8 cellular contexts compared by ENCODE assay signal in genomic region chr7:4681922-4682620, GRCh38. TPM values are rescaled to one million over a fixed set of nuclear protein-coding genes. Genes with fewer than 3 reads are reported as not detected.
A peak's percentile ranks its signal among the peaks of the same experiment; 100 is the strongest.
DNase-seq lines count a peak whose midpoint lies in the region; ATAC-seq, FAIRE-seq and TF ChIP-seq lines count a peak whose summit lies in the region.

Gene FOXK1 (plus strand): TSS chr7:4682295. CDS start chr7:4682309, 14 bp downstream.

- H3K9me3 Mint-ChIP-seq in neural crest cell: no peaks in the 10 kb centered on the region

- H3K4me1 ChIP-seq in HUES64 (ENCODE audit: insufficient read depth, low read length) (peaks cover 12% of the 10 kb centered on the region), RWPE2 (ENCODE audit: insufficient read depth, poor library complexity, severe bottlenecking) (peaks cover 9% of the 10 kb centered on the region), stomach smooth muscle (ENCODE audit: control insufficient read depth, insufficient read depth, low read length) (peaks cover 30% of the 10 kb centered on the region)

- H3K27ac ChIP-seq in HUES64 (ENCODE audit: low read depth, low read length) (no peak within 1 kb of the TSS), RWPE2 (ENCODE audit: poor library complexity, severe bottlenecking) (peak within 1 kb of the TSS; percentile 99), stomach smooth muscle (ENCODE audit: low read length) (peak within 1 kb of the TSS; percentile 91)

- FAIRE-seq in D721Med (lab: Jason Lieb, UNC): no peak

- 2% methylated on average over 115 of the region's 115 CpGs for WGBS in HUES64

- peaks cover 3% of the 10 kb centered on the region for H3K27me3 Mint-ChIP-seq in neural crest cell (ENCODE audit: low read depth)

- H3K4me3 Mint-ChIP-seq in neural crest cell: peak within 1 kb of the TSS; percentile 90

- peaks cover 18% of the 10 kb centered on the region for H3K4me1 Mint-ChIP-seq in neural crest cell

- DNase-seq in D721Med (ENCODE audit: insufficient read length, low spot score): peak; percentile 47
- no peak for DNase-seq in RWPE2 (ENCODE audit: low spot score)
- DNase-seq in activated effector memory CD4-positive, alpha-beta T cell treated with anti-CD3 and anti-CD28 coated beads, Interleukin-2, amount 50 U/mL, for 16 hours: peak; percentile 92
- peak; percentile 72 for DNase-seq in fibroblast of villous mesenchyme (ENCODE audit: low read depth)
- DNase-seq in neural crest cell (ENCODE audit: low read depth, low spot score): peak; percentile 72

- H3K36me3 ChIP-seq in HUES64 (ENCODE audit: insufficient read depth, low read length): no peaks in the 10 kb centered on the region
- H3K36me3 ChIP-seq in RWPE2 (ENCODE audit: low read depth): peaks cover 15% of the 10 kb centered on the region
- no peaks in the 10 kb centered on the region for H3K36me3 ChIP-seq in stomach smooth muscle (ENCODE audit: control insufficient read depth in 2 of 2, insufficient read depth in 2 of 2, low read length in 2 of 2)

- peak; percentile 72 for ATAC-seq in GM21381 (IDR thresholded peaks at IDR 0.05; ENCODE audit: unreplicated experiment)
- ATAC-seq in RWPE2 (ENCODE audit: low read depth): peak; percentile 47

- peak within 1 kb of the TSS; percentile 78 for H3K9ac ChIP-seq in HUES64 (ENCODE audit: low read depth, low read length)
- peak within 1 kb of the TSS; percentile 92 to 99 for H3K9ac ChIP-seq in stomach smooth muscle (ENCODE audit: low read length in 2 of 2)

- TF ChIP-seq CTCF in D721Med (IDR thresholded peaks at IDR 0.05; ENCODE audit: insufficient read depth, missing control alignments) (no peak), RWPE2 (IDR thresholded peaks at IDR 0.05; ENCODE audit: poor library complexity, severe bottlenecking) (no peak), fibroblast of villous mesenchyme (IDR thresholded peaks at IDR 0.05; ENCODE audit: insufficient read depth, low read depth, low read length) (no peak), neural crest cell (conservative IDR thresholded peaks at IDR 0.05) (no peak)

- H3K36me3 Mint-ChIP-seq in neural crest cell (ENCODE audit: low read depth): no peaks in the 10 kb centered on the region

- peak within 1 kb of the TSS; percentile 80 for H3K4me3 ChIP-seq in HUES64 (ENCODE audit: low read length)
- H3K4me3 ChIP-seq in RWPE2 (ENCODE audit: severe bottlenecking): peak within 1 kb of the TSS; percentile 97
- H3K4me3 ChIP-seq in fibroblast of villous mesenchyme (ENCODE audit: low read depth, low read length): peak within 1 kb of the TSS; percentile 87
- peak within 1 kb of the TSS; percentile 88 to 95 for H3K4me3 ChIP-seq in stomach smooth muscle (ENCODE audit: low read length in 2 of 2)

- H3K27ac Mint-ChIP-seq in neural crest cell (ENCODE audit: unreplicated experiment): no peak within 1 kb of the TSS

- H3K9me3 ChIP-seq in HUES64 (ENCODE audit: insufficient read depth, low read depth, low read length) (0 out of 2 replicates have a peak, but pooled peaks cover 2% of the 10 kb centered on the region), RWPE2 (ENCODE audit: severe bottlenecking) (no peaks in the 10 kb centered on the region), stomach smooth muscle (ENCODE audit: control insufficient read depth in 2 of 2, low read length in 2 of 2) (no peaks in the 10 kb centered on the region)

- H3K27me3 ChIP-seq in HUES64 (ENCODE audit: insufficient read depth, low read length) (peaks cover 51% of the 10 kb centered on the region), RWPE2 (ENCODE audit: insufficient read depth, poor library complexity, severe bottlenecking) (no peaks in the 10 kb centered on the region), stomach smooth muscle (ENCODE audit: control insufficient read depth in 1 of 2, insufficient read depth in 2 of 2, low read length in 2 of 2) (no peaks in the 10 kb centered on the region)

RNA-seq across cellular contexts. Expression of gene FOXK1, which starts in this region (rescaled TPM):
- polyA plus RNA-seq in HUES64 (2013, experiment 1 of 2): 4.2 TPM
- 5.6 TPM for polyA plus RNA-seq in HUES64 (2013, experiment 2 of 2)
- 30.6 and 32.8 TPM in 2 replicates for total RNA-seq in fibroblast of villous mesenchyme
- total RNA-seq in neural crest cell: 28.1 and 29.1 TPM in 2 replicates
